Comparison of ENCODE assay signal across 16 cellular contexts in the genomic region with DNA sequence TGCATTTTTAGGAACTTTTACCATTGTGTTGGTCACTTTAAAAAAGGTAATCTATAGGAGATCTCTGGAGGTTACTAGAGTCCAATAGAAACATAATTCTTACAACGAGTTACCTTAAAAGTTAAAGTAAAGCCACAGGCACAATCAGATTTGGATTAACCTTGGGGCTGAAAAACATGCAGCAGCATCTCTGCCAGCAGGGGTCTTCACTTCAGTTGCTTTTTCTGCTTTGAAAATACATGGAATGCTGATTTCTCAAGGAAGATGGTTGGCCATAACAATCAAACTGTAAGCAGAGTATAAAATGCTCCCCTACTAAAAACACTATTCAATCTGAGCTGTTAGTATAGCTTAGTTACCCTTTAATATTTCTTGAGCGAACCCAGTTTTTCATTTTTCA.
A peak's percentile ranks its signal among the peaks of the same experiment; 100 is the strongest.
DNase-seq lines count a peak whose midpoint lies in the region; ATAC-seq and TF ChIP-seq lines count a peak whose summit lies in the region.
"Had no signal": no experiment of that assay in that cellular context is flagged by ENCODE, and none has a peak within 500 bp of the region (broad histone marks: within the 10 kb centered on the region; RNA-seq: fewer than 3 reads in every experiment).

No MANE protein-coding gene starts in this region.

- no peaks in the 10 kb centered on the region for H3K79me2 ChIP-seq in ACC112 (ENCODE audit: control insufficient read depth, insufficient read depth, low read length, unreplicated experiment)
- H3K79me2 ChIP-seq in OCI-LY7 (ENCODE audit: insufficient read depth, low read depth, low read length): no peaks in the 10 kb centered on the region

- TF ChIP-seq CTCF in OCI-LY7 (conservative IDR thresholded peaks at IDR 0.05; ENCODE audit: low read length): 0 out of 2 replicates have a peak, but pooled peaks have one; percentile 42

- H2AFZ ChIP-seq in ACC112 (ENCODE audit: low read length, unreplicated experiment) (peak overlapping the region; percentile 60), OCI-LY7 (ENCODE audit: low read length) (no peak overlapping the region)

- CTCF ChIA-PET in OCI-LY7 (lab: Charles Lee; ENCODE audit: unreplicated experiment): no interaction called here

- no peak overlapping the region for H3K4me3 ChIP-seq in ACC112 (ENCODE audit: low read depth, low read length)
- H3K4me3 ChIP-seq in OCI-LY7 (ENCODE audit: low read depth, low read length, poor library complexity, severe bottlenecking): no peak overlapping the region
- H3K4me3 ChIP-seq: A549, SK-N-MC had no signal

- H4K20me1 ChIP-seq in OCI-LY7 (ENCODE audit: insufficient read depth, low read length): no peaks in the 10 kb centered on the region

- no peaks in the 10 kb centered on the region for H3K27me3 ChIP-seq in ACC112 (ENCODE audit: insufficient read depth, low read length)

- BruUV-seq in OCI-LY7 (replicated peaks; lab: Mats Ljungman, UMichigan): no TSS peak

- intact Hi-C loops in OCI-LY7 (cut with micrococcal nuclease; ENCODE audit: unreplicated experiment): no loop called here

- peak; percentile 15 for DNase-seq in ELR (ENCODE audit: low read depth)
- DNase-seq in OCI-LY7 (ENCODE audit: low spot score): no peak
- peak; percentile 1 for DNase-seq in iPS DF 19.7 (ENCODE audit: low read depth, low spot score)
- no peak for DNase-seq in effector CD8-positive, alpha-beta T cell (lab: John Stamatoyannopoulos, UW)
- no peak for DNase-seq in AG20443 (ENCODE audit: low spot score)
- DNase-seq: CD4-positive, alpha-beta memory T cell; GF-D8; GOT3; NCI-H1436; NCI-H2029; NCI-H748 treated with DMSO at 0.1 percent for 48 hours had no signal

- no peaks in the 10 kb centered on the region for H3K9me2 ChIP-seq in OCI-LY7 (ENCODE audit: insufficient read depth, low read length)

- H3K4me2 ChIP-seq in OCI-LY7 (ENCODE audit: low read length): no peak overlapping the region
- H3K4me2 ChIP-seq: A549 had no signal

- H3K27ac ChIP-seq in ACC112 (ENCODE audit: low read depth, low read length): no peak overlapping the region
- no peak overlapping the region for H3K27ac ChIP-seq in OCI-LY7 (ENCODE audit: low read depth, low read length, poor library complexity, severe bottlenecking)
- H3K27ac ChIP-seq: A549, SK-N-MC had no signal

- peaks cover 5% of the 10 kb centered on the region for H3K4me1 ChIP-seq in ACC112 (ENCODE audit: control insufficient read depth, insufficient read depth, low read length, unreplicated experiment)
- no peaks in the 10 kb centered on the region for H3K4me1 ChIP-seq in OCI-LY7 (ENCODE audit: insufficient read depth, low read length, poor library complexity, severe bottlenecking)
- H3K4me1 ChIP-seq: A549 had no signal

- no peak for ATAC-seq in GM21390 (IDR thresholded peaks at IDR 0.05; ENCODE audit: unreplicated experiment)
- ATAC-seq: A549, Right ventricle myocardium inferior had no signal

- no peaks in the 10 kb centered on the region for H3K9me3 ChIP-seq in OCI-LY7 (ENCODE audit: low read length)
- H3K9me3 ChIP-seq: A549 had no signal

- H3K36me3 ChIP-seq in ACC112 (ENCODE audit: insufficient read depth, low read length) (no peaks in the 10 kb centered on the region), OCI-LY7 (ENCODE audit: insufficient read depth, low read length) (no peaks in the 10 kb centered on the region)

- POLR2A ChIA-PET in OCI-LY7 (lab: Charles Lee): interaction anchor here (1.0 kb wide), 1 partner anchor 14 kb away, joined by 3 read pairs; no protein-coding TSS in a partner anchor

Comparison
In these comparisons a context has a peak if more than half of its experiments do, and no peak if none do; other contexts are left out.
1. DNase-seq: peak in ELR (single experiment) and iPS DF 19.7 (single experiment); none in OCI-LY7 (single experiment), effector CD8-positive, alpha-beta T cell (single experiment) and AG20443 (single experiment).